Comparison of ENCODE assay signal across 14 cellular contexts in genomic region chr15:71526061-71526460, GRCh38.
DNase-seq lines count a peak whose midpoint lies in the region; ATAC-seq, FAIRE-seq and TF ChIP-seq lines count a peak whose summit lies in the region.
"Had no signal": no experiment of that assay in that cellular context is flagged by ENCODE, and none has a peak within 500 bp of the region (broad histone marks: within the 10 kb centered on the region; RNA-seq: fewer than 3 reads in every experiment).

No MANE protein-coding gene starts in this region.

- H3K4me1 ChIP-seq in astrocyte (ENCODE audit: insufficient read depth, low read length), result no peaks in the 10 kb centered on the region
- H3K4me1 ChIP-seq in prostate gland (replicated peaks), result no peaks in the 10 kb centered on the region
- peaks cover 3% of the 10 kb centered on the region for H3K4me1 ChIP-seq in mucosa of descending colon (ENCODE audit: low read depth)

- H3K27ac ChIP-seq in astrocyte (ENCODE audit: low read depth, low read length) (no peak overlapping the region), prostate gland (peak overlapping the region; percentile 13 to 51)
- H3K27ac ChIP-seq: C4-2B, HL-60 had no signal

- H3K9me3 ChIP-seq in astrocyte (ENCODE audit: insufficient read depth, low read depth, low read length) (no peaks in the 10 kb centered on the region), prostate gland (no peaks in the 10 kb centered on the region), mucosa of descending colon (no peaks in the 10 kb centered on the region)

- no peaks in the 10 kb centered on the region for H3K27me3 ChIP-seq in astrocyte (ENCODE audit: insufficient read depth, low read length)
- no peaks in the 10 kb centered on the region for H3K27me3 ChIP-seq in prostate gland (replicated peaks; ENCODE audit: insufficient read depth)

- H3K4me2 ChIP-seq in astrocyte (ENCODE audit: low read length), result peak overlapping the region; percentile 49

- H3K4me3 ChIP-seq in astrocyte (ENCODE audit: insufficient read depth, low read depth, low read length) (no peak overlapping the region), prostate gland (no peak overlapping the region), mucosa of descending colon (no peak overlapping the region)

- H3K9me3 Mint-ChIP-seq in Calu3 (ENCODE audit: low read depth, unreplicated experiment), result peaks cover 2% of the 10 kb centered on the region
- peaks cover 2% of the 10 kb centered on the region for H3K9me3 Mint-ChIP-seq in astrocyte (ENCODE audit: unreplicated experiment)
- H3K9me3 Mint-ChIP-seq: activated T-cell treated with anti-CD3 and anti-CD28 coated beads, Interleukin-2, amount 50 U/mL, for 4 hours; stimulated activated naive CD8-positive, alpha-beta T cell treated with anti-CD3 and anti-CD28 coated beads, Interleukin-15, amount 100 ng/mL, for 72 hours had no signal

- no peak for TF ChIP-seq CTCF in Calu3 (IDR thresholded peaks at IDR 0.05; ENCODE audit: unreplicated experiment)
- TF ChIP-seq CTCF in astrocyte (IDR thresholded peaks at IDR 0.05; ENCODE audit: insufficient read depth, low read depth, low read length), result no peak
- TF ChIP-seq CTCF in prostate gland (IDR thresholded peaks at IDR 0.05), result no peak
- TF ChIP-seq CTCF in mucosa of descending colon (IDR thresholded peaks at IDR 0.05), result no peak

- no peak for TF ChIP-seq POLR2A in prostate gland (IDR thresholded peaks at IDR 0.05)

- H3K27me3 Mint-ChIP-seq in Calu3 (ENCODE audit: unreplicated experiment) (no peaks in the 10 kb centered on the region), astrocyte (ENCODE audit: low read depth, unreplicated experiment) (no peaks in the 10 kb centered on the region)

- FAIRE-seq in astrocyte (lab: Jason Lieb, UNC), result peak; percentile 80
- FAIRE-seq: GM18507 had no signal

- H3K4me1 Mint-ChIP-seq in Calu3 (ENCODE audit: low read depth, unreplicated experiment) (peaks cover 23% of the 10 kb centered on the region), astrocyte (ENCODE audit: low read depth, unreplicated experiment) (peaks cover 15% of the 10 kb centered on the region)
- H3K4me1 Mint-ChIP-seq: stimulated activated naive CD8-positive, alpha-beta T cell treated with anti-CD3 and anti-CD28 coated beads, Interleukin-15, amount 100 ng/mL, for 72 hours had no signal

- H2AFZ ChIP-seq in astrocyte (ENCODE audit: low read depth, low read length), result no peak overlapping the region

- WGBS in prostate gland, result 4% methylated on average over 6 of the region's 6 CpGs

- no peak for ATAC-seq in mucosa of descending colon
- ATAC-seq: activated T-cell treated with anti-CD3 and anti-CD28 coated beads, Interleukin-2, amount 50 U/mL, for 4 hours; stimulated activated naive CD8-positive, alpha-beta T cell treated with anti-CD3 and anti-CD28 coated beads, Interleukin-15, amount 100 ng/mL, for 72 hours had no signal

- CTCF ChIA-PET in Calu3 (lab: Charles Lee), result no interaction called here

- intact Hi-C loops in Calu3 (cut with micrococcal nuclease; ENCODE audit: unreplicated experiment), result loop anchor here (5.0 kb wide), 1 partner anchor 206 kb away; no protein-coding TSS in a partner anchor
- intact Hi-C loops in prostate gland (cut with DNase I), result no loop called here
- intact Hi-C loops in mucosa of descending colon (cut with DNase I, micrococcal nuclease), result no loop called here

- H3K36me3 Mint-ChIP-seq in Calu3 (ENCODE audit: insufficient read depth, unreplicated experiment) (no peaks in the 10 kb centered on the region), astrocyte (ENCODE audit: low read depth, unreplicated experiment) (no peaks in the 10 kb centered on the region)

- no peaks in the 10 kb centered on the region for H3K79me2 ChIP-seq in astrocyte (ENCODE audit: insufficient read depth, low read length)

- no peak overlapping the region for H3K27ac Mint-ChIP-seq in Calu3 (ENCODE audit: unreplicated experiment)
- no peak overlapping the region for H3K27ac Mint-ChIP-seq in astrocyte (ENCODE audit: unreplicated experiment)
- H3K27ac Mint-ChIP-seq: stimulated activated naive CD8-positive, alpha-beta T cell treated with anti-CD3 and anti-CD28 coated beads, Interleukin-15, amount 100 ng/mL, for 72 hours had no signal

- H4K20me1 ChIP-seq in astrocyte (ENCODE audit: insufficient read depth, low read length), result peaks cover 3% of the 10 kb centered on the region

- H3K4me3 Mint-ChIP-seq in Calu3 (ENCODE audit: low read depth, unreplicated experiment) (no peak overlapping the region), astrocyte (ENCODE audit: unreplicated experiment) (no peak overlapping the region)
- H3K4me3 Mint-ChIP-seq: activated T-cell treated with anti-CD3 and anti-CD28 coated beads, Interleukin-2, amount 50 U/mL, for 4 hours; stimulated activated naive CD8-positive, alpha-beta T cell treated with anti-CD3 and anti-CD28 coated beads, Interleukin-15, amount 100 ng/mL, for 72 hours had no signal

- no peaks in the 10 kb centered on the region for H3K36me3 ChIP-seq in astrocyte (ENCODE audit: insufficient read depth, low read length)
- no peaks in the 10 kb centered on the region for H3K36me3 ChIP-seq in prostate gland
- H3K36me3 ChIP-seq in mucosa of descending colon (ENCODE audit: low read depth), result no peaks in the 10 kb centered on the region

- no TSS peak for BruUV-seq in Calu3 (replicated peaks; lab: Mats Ljungman, UMichigan)

- no peak overlapping the region for H3K9ac ChIP-seq in astrocyte (ENCODE audit: low read length)

- DNase-seq in Calu3 (peak; percentile 9), astrocyte (ENCODE audit: low read depth) (peak; percentile 62), glomerular visceral epithelial cell (ENCODE audit: extremely low spot score) (peak; percentile 38), prostate gland (ENCODE audit: low spot score) (no peak), mucosa of descending colon (no peak), NCI-H82 treated with DMSO at 0.1 percent for 48 hours (lab: John Stamatoyannopoulos, UW; ENCODE audit: unreplicated experiment) (no peak), LoVo (ENCODE audit: low spot score) (no peak), putamen (ENCODE audit: low spot score) (no peak)
- DNase-seq: activated T-cell treated with anti-CD3 and anti-CD28 coated beads, Interleukin-2, amount 50 U/mL, for 4 hours; retina; stimulated activated naive CD8-positive, alpha-beta T cell treated with anti-CD3 and anti-CD28 coated beads, Interleukin-15, amount 100 ng/mL, for 72 hours had no signal

Comparison
In these comparisons a context has a peak if more than half of its experiments do, and no peak if none do; other contexts are left out.
1. DNase-seq: peak in Calu3 (single experiment), astrocyte (single experiment) and glomerular visceral epithelial cell (single experiment); none in prostate gland (single experiment), mucosa of descending colon (0 of 3), NCI-H82 treated with DMSO at 0.1 percent for 48 hours (single experiment), LoVo (single experiment) and putamen (single experiment).